Comparison of ENCODE assay signal across 1 cellular context in the genomic region with DNA sequence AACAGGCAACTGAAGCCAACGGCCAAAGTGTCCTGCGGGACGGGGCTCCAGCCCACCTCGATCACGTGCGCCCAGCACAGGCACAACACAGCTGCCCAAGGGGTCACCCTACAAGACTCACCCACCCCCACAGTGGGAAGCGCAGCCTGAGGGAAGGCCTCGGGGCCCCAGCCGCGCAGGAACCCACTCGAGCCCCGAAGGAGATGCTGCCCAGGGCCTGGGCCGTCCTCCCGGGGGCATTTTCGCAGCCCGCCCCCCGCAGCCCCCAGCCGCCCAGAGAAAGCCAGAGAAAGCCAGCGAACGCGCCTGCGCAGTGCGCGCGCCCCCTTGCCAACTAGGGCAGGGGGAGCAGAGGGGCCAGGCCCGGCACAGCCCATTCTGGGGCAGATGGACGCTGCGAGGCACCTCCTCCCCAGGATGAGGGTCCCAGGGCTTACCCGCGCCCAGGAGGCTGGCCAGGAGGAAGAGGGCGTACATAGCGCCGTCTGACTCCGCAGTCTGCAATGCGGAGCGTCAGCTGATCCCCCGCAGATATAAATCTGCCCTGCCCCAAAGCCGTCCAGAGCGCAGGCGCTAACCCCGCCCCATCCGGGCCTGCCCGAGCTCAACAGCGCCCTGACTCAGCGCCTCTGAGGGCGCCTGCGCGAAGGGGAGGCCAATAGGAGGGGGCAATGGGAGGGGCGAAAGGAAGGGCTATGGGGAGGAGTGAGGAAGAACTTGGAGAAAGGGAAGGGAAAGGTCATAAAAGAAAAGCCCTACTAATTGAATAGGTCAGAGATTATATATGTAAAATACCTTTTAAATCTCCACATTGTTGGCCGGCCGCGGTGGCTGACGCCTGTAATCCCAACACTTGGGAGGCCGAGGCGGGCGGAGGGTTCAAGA.
TF ChIP-seq lines count a peak whose summit lies in the region.

PSAP (minus strand) TSS at position 507 of the 885 bp plus-strand sequence; CDS start at position 477, 30 bp downstream.

TF ChIP-seq in K562, 482 proteins besides CTCF, POLR2A, EP300 and RAD21 (continued from another document and continues in another):
- TF ChIP-seq ZBTB11 (CRISPR knock-in tag; IDR thresholded peaks at IDR 0.05) = no peak
- peak; percentile 85 for TF ChIP-seq NKRF (IDR thresholded peaks at IDR 0.05; ENCODE audit: borderline replicate concordance)
- peak; percentile 82 for TF ChIP-seq CHD1 (IDR thresholded peaks at IDR 0.05; ENCODE audit: low read length)
- no peak for TF ChIP-seq ZNF324 (CRISPR knock-in tag; IDR thresholded peaks at IDR 0.05)
- no peak for TF ChIP-seq SIX5 (IDR thresholded peaks at IDR 0.05; ENCODE audit: borderline replicate concordance in 1 of 2, insufficient read depth in 1 of 2, low read depth in 1 of 2, low read length in 2 of 2)
- no peak for TF ChIP-seq RBM15 (IDR thresholded peaks at IDR 0.05; ENCODE audit: insufficient read depth, low read length)
- no peak for TF ChIP-seq NR3C1 (CRISPR knock-in tag; IDR thresholded peaks at IDR 0.05)
- peak; percentile 7; the same call in 1 of the 2 replicates for TF ChIP-seq BCOR (IDR thresholded peaks at IDR 0.05)
- TF ChIP-seq, protein P1, sequence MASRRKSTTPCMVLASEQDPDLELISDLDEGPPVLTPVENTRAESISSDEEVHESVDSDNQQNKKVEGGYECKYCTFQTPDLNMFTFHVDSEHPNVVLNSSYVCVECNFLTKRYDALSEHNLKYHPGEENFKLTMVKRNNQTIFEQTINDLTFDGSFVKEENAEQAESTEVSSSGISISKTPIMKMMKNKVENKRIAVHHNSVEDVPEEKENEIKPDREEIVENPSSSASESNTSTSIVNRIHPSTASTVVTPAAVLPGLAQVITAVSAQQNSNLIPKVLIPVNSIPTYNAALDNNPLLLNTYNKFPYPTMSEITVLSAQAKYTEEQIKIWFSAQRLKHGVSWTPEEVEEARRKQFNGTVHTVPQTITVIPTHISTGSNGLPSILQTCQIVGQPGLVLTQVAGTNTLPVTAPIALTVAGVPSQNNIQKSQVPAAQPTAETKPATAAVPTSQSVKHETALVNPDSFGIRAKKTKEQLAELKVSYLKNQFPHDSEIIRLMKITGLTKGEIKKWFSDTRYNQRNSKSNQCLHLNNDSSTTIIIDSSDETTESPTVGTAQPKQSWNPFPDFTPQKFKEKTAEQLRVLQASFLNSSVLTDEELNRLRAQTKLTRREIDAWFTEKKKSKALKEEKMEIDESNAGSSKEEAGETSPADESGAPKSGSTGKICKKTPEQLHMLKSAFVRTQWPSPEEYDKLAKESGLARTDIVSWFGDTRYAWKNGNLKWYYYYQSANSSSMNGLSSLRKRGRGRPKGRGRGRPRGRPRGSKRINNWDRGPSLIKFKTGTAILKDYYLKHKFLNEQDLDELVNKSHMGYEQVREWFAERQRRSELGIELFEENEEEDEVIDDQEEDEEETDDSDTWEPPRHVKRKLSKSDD (conservative IDR thresholded peaks at IDR 0.05; ENCODE audit: low read length) = no peak
- TF ChIP-seq GATAD2A (IDR thresholded peaks at IDR 0.05) = 0 out of 2 replicates have a peak, but pooled peaks have one; percentile 56
- 0 out of 2 replicates have a peak, but pooled peaks have one; percentile 39 for TF ChIP-seq MTA1 (IDR thresholded peaks at IDR 0.05; ENCODE audit: borderline replicate concordance)
- TF ChIP-seq SMARCE1 (IDR thresholded peaks at IDR 0.05) = peak; percentile 68
- no peak for TF ChIP-seq LARP7 (IDR thresholded peaks at IDR 0.05)
- TF ChIP-seq ZNF830 (CRISPR knock-in tag; IDR thresholded peaks at IDR 0.05) = peak; percentile 93
- no peak for TF ChIP-seq ZBTB8A (IDR thresholded peaks at IDR 0.05; ENCODE audit: partially characterized antibody)
- TF ChIP-seq ZNF639 (CRISPR knock-in tag; conservative IDR thresholded peaks at IDR 0.05 in 1 of 2, IDR thresholded peaks at IDR 0.05 in 1 of 2) = no peak
- TF ChIP-seq PTTG1 (tag; IDR thresholded peaks at IDR 0.05; ENCODE audit: low read depth) = no peak
- TF ChIP-seq, protein P2, sequence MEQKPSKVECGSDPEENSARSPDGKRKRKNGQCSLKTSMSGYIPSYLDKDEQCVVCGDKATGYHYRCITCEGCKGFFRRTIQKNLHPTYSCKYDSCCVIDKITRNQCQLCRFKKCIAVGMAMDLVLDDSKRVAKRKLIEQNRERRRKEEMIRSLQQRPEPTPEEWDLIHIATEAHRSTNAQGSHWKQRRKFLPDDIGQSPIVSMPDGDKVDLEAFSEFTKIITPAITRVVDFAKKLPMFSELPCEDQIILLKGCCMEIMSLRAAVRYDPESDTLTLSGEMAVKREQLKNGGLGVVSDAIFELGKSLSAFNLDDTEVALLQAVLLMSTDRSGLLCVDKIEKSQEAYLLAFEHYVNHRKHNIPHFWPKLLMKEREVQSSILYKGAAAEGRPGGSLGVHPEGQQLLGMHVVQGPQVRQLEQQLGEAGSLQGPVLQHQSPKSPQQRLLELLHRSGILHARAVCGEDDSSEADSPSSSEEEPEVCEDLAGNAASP (IDR thresholded peaks at IDR 0.05) = no peak
- peak; percentile 84 for TF ChIP-seq MAFK (IDR thresholded peaks at IDR 0.05; ENCODE audit: low read length)
- TF ChIP-seq RNF2 (IDR thresholded peaks at IDR 0.05) = peak; percentile 62
- 0 out of 2 replicates have a peak, but pooled peaks have one; percentile 41 for TF ChIP-seq PTBP1 (IDR thresholded peaks at IDR 0.05; ENCODE audit: low read depth, low read length)
- TF ChIP-seq ZNF436 (CRISPR knock-in tag; IDR thresholded peaks at IDR 0.05) = no peak
- TF ChIP-seq ZNF780A (CRISPR knock-in tag; IDR thresholded peaks at IDR 0.05) = no peak
- TF ChIP-seq HOXB6 (CRISPR knock-in tag; IDR thresholded peaks at IDR 0.05; ENCODE audit: borderline replicate concordance) = no peak
- TF ChIP-seq ZNF644 (tag; IDR thresholded peaks at IDR 0.05; ENCODE audit: low read depth) = no peak
- TF ChIP-seq CEBPB (tag; IDR thresholded peaks at IDR 0.05) = no peak
- no peak for TF ChIP-seq BCL6 (CRISPR knock-in tag; IDR thresholded peaks at IDR 0.05)
- TF ChIP-seq ZNF586 (CRISPR knock-in tag; conservative IDR thresholded peaks at IDR 0.05) = no peak
- TF ChIP-seq ARID3B (CRISPR knock-in tag; IDR thresholded peaks at IDR 0.05; ENCODE audit: borderline replicate concordance) = no peak
- 0 out of 2 replicates have a peak, but pooled peaks have one; percentile 5 for TF ChIP-seq ELF4 (CRISPR knock-in tag; IDR thresholded peaks at IDR 0.05)
- no peak for TF ChIP-seq TRIM25 (IDR thresholded peaks at IDR 0.05; ENCODE audit: borderline replicate concordance)
- TF ChIP-seq HIVEP1 (CRISPR knock-in tag; IDR thresholded peaks at IDR 0.05) = no peak
- TF ChIP-seq ZNF507 (tag; conservative IDR thresholded peaks at IDR 0.05) = no peak
- 0 out of 2 replicates have a peak, but pooled peaks have one; percentile 32 for TF ChIP-seq MEF2A (IDR thresholded peaks at IDR 0.05; ENCODE audit: control insufficient read depth, low read depth, low read length)
- TF ChIP-seq ZNF133 (CRISPR knock-in tag; IDR thresholded peaks at IDR 0.05) = no peak
- TF ChIP-seq GMEB1 (CRISPR knock-in tag; IDR thresholded peaks at IDR 0.05) = no peak
- TF ChIP-seq EHMT2 (IDR thresholded peaks at IDR 0.05) = no peak
- no peak; the same call in 1 of the 2 replicates for TF ChIP-seq ETV5 (CRISPR knock-in tag; IDR thresholded peaks at IDR 0.05; ENCODE audit: low read depth)
- no peak for TF ChIP-seq ZC3H8 (IDR thresholded peaks at IDR 0.05)
